ENCODE assay signal across 18 cellular contexts in the genomic region with DNA sequence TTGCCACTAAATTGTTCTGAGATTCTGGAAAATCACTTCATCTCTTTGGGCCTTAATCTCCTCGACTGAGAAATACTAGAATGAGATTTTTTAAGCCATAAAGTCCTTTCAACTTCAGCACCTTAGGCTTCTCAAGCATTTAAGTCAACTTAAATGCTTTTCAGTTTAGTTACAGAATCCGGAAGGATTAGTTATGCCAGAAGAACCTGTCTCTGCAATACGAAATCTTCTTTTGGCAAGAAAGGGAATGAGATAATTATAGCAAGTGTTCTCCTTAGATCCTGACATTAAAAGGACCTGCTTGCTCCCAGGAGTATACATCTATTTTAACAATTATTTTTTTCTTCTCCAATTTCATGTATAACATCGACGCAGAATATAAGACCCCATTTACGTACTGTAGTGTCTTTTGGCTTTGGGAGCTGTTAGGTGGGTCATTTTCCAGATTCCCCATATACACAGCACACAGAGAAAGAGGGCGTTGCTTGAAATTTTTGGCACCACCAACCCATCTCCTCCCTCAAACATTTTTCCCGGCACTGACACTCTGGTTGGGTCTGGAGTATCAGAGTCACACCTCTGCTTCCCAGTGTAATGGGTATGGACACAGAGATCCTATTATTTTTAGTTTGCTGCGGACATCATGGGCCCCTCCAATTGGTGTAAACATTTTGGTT.
"Had no signal": no experiment of that assay in that cellular context is flagged by ENCODE, and none has a peak within 500 bp of the region (broad histone marks: within the 10 kb centered on the region; RNA-seq: fewer than 3 reads in every experiment).

No MANE protein-coding gene starts in this region.

- H3K27ac ChIP-seq: adrenal gland, cardiac muscle cell, lower lobe of right lung, pancreas, testis had no signal

- H3K4me3 ChIP-seq: adrenal gland, cardiac muscle cell, heart left ventricle, lower lobe of right lung, pancreas, smooth muscle cell, testis had no signal

- H3K4me2 ChIP-seq: smooth muscle cell had no signal

- ATAC-seq: activated CD8-positive, alpha-beta T cell treated with anti-CD3 and anti-CD28 coated beads for 36 hours; activated T-cell treated with anti-CD3 and anti-CD28 coated beads, Interleukin-2, amount 50 U/mL, for 4 hours; heart left ventricle; lower lobe of right lung; pancreas; T-helper 17 cell had no signal

- H3K27me3 ChIP-seq: adrenal gland, cardiac muscle cell, heart left ventricle, pancreas, testis had no signal

- H3K4me1 ChIP-seq: adrenal gland, heart left ventricle, lower lobe of right lung, pancreas, testis had no signal

- H3K36me3 ChIP-seq: adrenal gland, cardiac muscle cell, heart left ventricle, lower lobe of right lung, pancreas had no signal

- DNase-seq: activated B cell treated with CpG ODN at 0.5 μM for 24 hours; activated CD4-positive, alpha-beta T cell treated with anti-CD3 and anti-CD28 coated beads for 48 hours; activated CD8-positive, alpha-beta T cell treated with anti-CD3 and anti-CD28 coated beads for 36 hours; activated effector memory CD4-positive, alpha-beta T cell treated with Interleukin-2 at 50 U/mL for 16 hours; activated T-cell treated with anti-CD3 and anti-CD28 coated beads, Interleukin-2, amount 50 U/mL, for 4 hours; adrenal gland; heart left ventricle; immature natural killer cell; lower lobe of right lung; naive B cell; pancreas; stimulated activated CD4-positive, alpha-beta T cell treated with anti-CD3 and anti-CD28 coated beads, Interleukin-4, amount 100 ng/mL, for 4 hours; stimulated activated CD8-positive, alpha-beta memory T cell treated with anti-CD3 and anti-CD28 coated beads, Interleukin-4, amount 100 ng/mL, for 48 hours; stimulated activated naive CD4-positive, alpha-beta T cell treated with Interleukin-2 at 50 U/mL for 16 hours; T-helper 17 cell; testis had no signal

- H3K9me3 ChIP-seq: adrenal gland, heart left ventricle, lower lobe of right lung, pancreas, testis had no signal
